ENCODE assay signal across 19 cellular contexts in genomic region chr7:19290936-19291335, GRCh38.
DNase-seq lines count a peak whose midpoint lies in the region; TF ChIP-seq lines count a peak whose summit lies in the region.
"Had no signal": no experiment of that assay in that cellular context is flagged by ENCODE, and none has a peak within 500 bp of the region (broad histone marks: within the 10 kb centered on the region; RNA-seq: fewer than 3 reads in every experiment).

No MANE protein-coding gene starts in this region.

- H3K27me3 Mint-ChIP-seq in MCF 10A (ENCODE audit: insufficient read depth, unreplicated experiment), result no peaks in the 10 kb centered on the region
- H3K27me3 Mint-ChIP-seq: CD8-positive, alpha-beta memory T cell had no signal

- no peak overlapping the region for H3K9ac ChIP-seq in trophoblast cell (ENCODE audit: low read length)

- H4K12ac ChIP-seq in trophoblast cell (ENCODE audit: low read depth, low read length), result no peak overlapping the region

- DNase-seq in MCF 10A (ENCODE audit: unreplicated experiment), result peak; percentile 4
- DNase-seq in breast epithelium (ENCODE audit: low spot score in 2 of 2), result no peak
- peak; percentile 57 to 67 for DNase-seq in NCI-H1930 (lab: John Stamatoyannopoulos, UW)
- peak; percentile 64 for DNase-seq in amniotic epithelial cell (ENCODE audit: low read depth)
- no peak for DNase-seq in activated CD4-positive, alpha-beta T cell treated with anti-CD3 and anti-CD28 coated beads for 4 hours
- DNase-seq in trophoblast cell, result no peak
- no peak for DNase-seq in KBM-7
- DNase-seq in activated CD4-positive, alpha-beta T cell treated with anti-CD3 and anti-CD28 coated beads for 1 hour, result no peak
- DNase-seq: C1 segment of cervical spinal cord; CD8-positive, alpha-beta memory T cell; KG1; NCI-H1417 treated with DMSO at 0.1 percent for 48 hours; NCI-H2081; NCI-H2227 treated with DMSO at 0.1 percent for 48 hours; NCI-H524; PC-9; SW 1271 had no signal

- H3K4me3 Mint-ChIP-seq in MCF 10A (ENCODE audit: unreplicated experiment), result no peak overlapping the region
- H3K4me3 Mint-ChIP-seq: CD8-positive, alpha-beta memory T cell; T-helper 2 cell treated with Interferon-gamma antibody and Interleukin-4, amounts not matched to agents 5 μg/mL and 100 μg/mL, for 36 hours had no signal

- no peak overlapping the region for H2BK120ac ChIP-seq in trophoblast cell (ENCODE audit: insufficient read depth, low read length, poor library complexity)

- intact Hi-C loops in MCF 10A (cut with micrococcal nuclease), result no loop called here
- intact Hi-C loops in breast epithelium (cut with DNase I; ENCODE audit: low total_unique reads), result no loop called here

- TF ChIP-seq CTCF in MCF 10A (IDR thresholded peaks at IDR 0.05; ENCODE audit: unreplicated experiment), result no peak
- no peak for TF ChIP-seq CTCF in breast epithelium (IDR thresholded peaks at IDR 0.05)

- H3K27ac ChIP-seq in breast epithelium (no peak overlapping the region), trophoblast cell (ENCODE audit: low read depth, low read length) (no peak overlapping the region)
- H3K27ac ChIP-seq: PC-9, SJCRH30 had no signal

- H3K4me3 ChIP-seq in breast epithelium, result no peak overlapping the region
- no peak overlapping the region for H3K4me3 ChIP-seq in trophoblast cell (ENCODE audit: low read depth, low read length)
- H3K4me3 ChIP-seq: PC-9, SJCRH30 had no signal

- no peaks in the 10 kb centered on the region for H3K79me2 ChIP-seq in trophoblast cell (ENCODE audit: control insufficient read depth, insufficient read depth, low read length, poor library complexity)

- no peak overlapping the region for H4K91ac ChIP-seq in trophoblast cell (ENCODE audit: low read depth, low read length)

- no peak overlapping the region for H3K4ac ChIP-seq in trophoblast cell (ENCODE audit: low read depth, low read length)

- H2BK5ac ChIP-seq in trophoblast cell (ENCODE audit: low read depth, low read length, poor library complexity), result no peak overlapping the region

- H3K27ac Mint-ChIP-seq in MCF 10A (ENCODE audit: low read depth, unreplicated experiment), result no peak overlapping the region
- H3K27ac Mint-ChIP-seq: CD8-positive, alpha-beta memory T cell; T-helper 2 cell treated with Interferon-gamma antibody and Interleukin-4, amounts not matched to agents 5 μg/mL and 100 μg/mL, for 36 hours had no signal

- no peak overlapping the region for H2AK5ac ChIP-seq in trophoblast cell (ENCODE audit: low read length)

- no peak overlapping the region for H2AFZ ChIP-seq in trophoblast cell (ENCODE audit: insufficient read depth, low read length, poor library complexity)
- H2AFZ ChIP-seq: PC-9 had no signal

- no peak overlapping the region for H3K23ac ChIP-seq in trophoblast cell (ENCODE audit: low read length)

- H3K27me3 ChIP-seq in breast epithelium (no peaks in the 10 kb centered on the region), trophoblast cell (ENCODE audit: insufficient read depth, low read length) (no peaks in the 10 kb centered on the region)
- H3K27me3 ChIP-seq: SJCRH30 had no signal

- H3K4me1 Mint-ChIP-seq in MCF 10A (ENCODE audit: insufficient read depth, unreplicated experiment), result no peaks in the 10 kb centered on the region
- H3K4me1 Mint-ChIP-seq: CD8-positive, alpha-beta memory T cell had no signal

- no peak overlapping the region for H3K14ac ChIP-seq in trophoblast cell (ENCODE audit: low read length)

- CTCF ChIA-PET in MCF 10A (lab: Yijun Ruan, JAX), result no interaction called here

- H4K8ac ChIP-seq in trophoblast cell (ENCODE audit: low read depth, low read length), result no peak overlapping the region

- no peaks in the 10 kb centered on the region for H3K9me3 ChIP-seq in breast epithelium
- H3K9me3 ChIP-seq in trophoblast cell (ENCODE audit: insufficient read depth, low read depth, low read length), result no peaks in the 10 kb centered on the region

- in situ Hi-C loops in KBM-7 (cut with MboI; ENCODE audit: low pct_unique_long_range_greater_than_20kb, low sequenced_read_pairs), result no loop called here

- POLR2A ChIA-PET in MCF 10A (lab: Yijun Ruan, JAX), result no interaction called here

- no peaks in the 10 kb centered on the region for H3K36me3 Mint-ChIP-seq in MCF 10A (ENCODE audit: insufficient read depth, unreplicated experiment)
- H3K36me3 Mint-ChIP-seq: CD8-positive, alpha-beta memory T cell had no signal

- BruUV-seq in MCF 10A (replicated peaks; lab: Mats Ljungman, UMichigan), result no TSS peak

- no peaks in the 10 kb centered on the region for H3K9me3 Mint-ChIP-seq in MCF 10A (ENCODE audit: unreplicated experiment)
- H3K9me3 Mint-ChIP-seq: T-helper 2 cell treated with Interferon-gamma antibody and Interleukin-4, amounts not matched to agents 5 μg/mL and 100 μg/mL, for 36 hours had no signal

- H3K4me2 ChIP-seq in trophoblast cell (ENCODE audit: low read length), result no peak overlapping the region
- H3K4me2 ChIP-seq: PC-9 had no signal

- no peak overlapping the region for H2BK12ac ChIP-seq in trophoblast cell (ENCODE audit: low read length)

- H3K18ac ChIP-seq in trophoblast cell (ENCODE audit: low read length), result no peak overlapping the region

- H3K4me1 ChIP-seq in breast epithelium (no peaks in the 10 kb centered on the region), trophoblast cell (ENCODE audit: control insufficient read depth in 1 of 2, insufficient read depth in 2 of 2, low read length in 2 of 2) (no peaks in the 10 kb centered on the region)

- H3K36me3 ChIP-seq in breast epithelium (no peaks in the 10 kb centered on the region), trophoblast cell (ENCODE audit: control insufficient read depth in 1 of 2, insufficient read depth in 2 of 2, low read length in 2 of 2) (no peaks in the 10 kb centered on the region)
- H3K36me3 ChIP-seq: SJCRH30 had no signal

- no peaks in the 10 kb centered on the region for H3K79me1 ChIP-seq in trophoblast cell (ENCODE audit: low read length)

- TF ChIP-seq POLR2A in breast epithelium (IDR thresholded peaks at IDR 0.05), result no peak

Comparison
In these comparisons a context has a peak if more than half of its experiments do, and no peak if none do; other contexts are left out.
1. DNase-seq: peak in MCF 10A (single experiment), NCI-H1930 (2 of 2) and amniotic epithelial cell (single experiment); none in breast epithelium (0 of 2), activated CD4-positive, alpha-beta T cell treated with anti-CD3 and anti-CD28 coated beads for 4 hours (0 of 2), trophoblast cell (0 of 2), KBM-7 (single experiment) and activated CD4-positive, alpha-beta T cell treated with anti-CD3 and anti-CD28 coated beads for 1 hour (single experiment).